Comparison of ENCODE assay signal across 9 cellular contexts in genomic region chr18:27017901-27018500, GRCh38.
A peak's percentile ranks its signal among the peaks of the same experiment; 100 is the strongest.
DNase-seq lines count a peak whose midpoint lies in the region; ATAC-seq and TF ChIP-seq lines count a peak whose summit lies in the region.
"Had no signal": no experiment of that assay in that cellular context is flagged by ENCODE, and none has a peak within 500 bp of the region (broad histone marks: within the 10 kb centered on the region; RNA-seq: fewer than 3 reads in every experiment).

No MANE protein-coding gene starts in this region.

- peaks cover 0 to 9% (median 0%) of the 10 kb centered on the region in 12 donors for H3K4me1 ChIP-seq in heart left ventricle
- H3K4me1 ChIP-seq in stomach: no peaks in the 10 kb centered on the region

- H3K9me3 ChIP-seq in heart left ventricle: no peaks in the 10 kb centered on the region
- H3K9me3 ChIP-seq in stomach: no peaks in the 10 kb centered on the region

- TF ChIP-seq CTCF in heart left ventricle (IDR thresholded peaks at IDR 0.05): peak; percentile 31 to 68 (median 56)
- TF ChIP-seq CTCF in epithelial cell of proximal tubule (conservative IDR thresholded peaks at IDR 0.05; ENCODE audit: low read depth, low read length): peak; percentile 88
- TF ChIP-seq CTCF in stomach (IDR thresholded peaks at IDR 0.05): peak in 4 of 7 experiments; percentile 22 to 35 (median 26)

- no peak for TF ChIP-seq EP300 in stomach (IDR thresholded peaks at IDR 0.05)

- intact Hi-C loops in heart left ventricle (cut with DNase I): loop anchor here in 9 of 10 donors (1.0 to 5.0 kb wide), 7 partner anchors 164 to 581 kb away; partner anchors contain the start of gene CHST9 (in 1 of the 9)
- intact Hi-C loops in left ventricle myocardium superior (cut with micrococcal nuclease): loop anchor here (2.0 to 5.0 kb wide), 2 partner anchors 169 to 281 kb away; partner anchors contain the start of gene CHST9
- intact Hi-C loops in stomach (cut with DNase I; ENCODE audit: low total_unique reads): no loop called here

- H3K4me3 ChIP-seq in heart left ventricle (no peak overlapping the region), epithelial cell of proximal tubule (ENCODE audit: low read depth, low read length) (no peak overlapping the region), stomach (no peak overlapping the region)
- H3K4me3 ChIP-seq: skin epidermis had no signal

- WGBS in heart left ventricle, 4 donors: 52 to 68% (median 65%) methylated on average over 2 of the region's 2 CpGs
- 51 to 72% (median 59%) methylated on average over 2 of the region's 2 CpGs for WGBS in stomach, 5 donors

- H3K27ac ChIP-seq in heart left ventricle (no peak overlapping the region), stomach (no peak overlapping the region)
- H3K27ac ChIP-seq: skin epidermis had no signal

- ATAC-seq in heart left ventricle: peak in 2 of 4 donors; percentile 54 to 76
- no peak for ATAC-seq in left ventricle myocardium superior
- ATAC-seq in HG02759 (IDR thresholded peaks at IDR 0.05; ENCODE audit: unreplicated experiment): no peak

- H3K36me3 ChIP-seq in heart left ventricle: no peaks in the 10 kb centered on the region
- no peaks in the 10 kb centered on the region for H3K36me3 ChIP-seq in stomach

- H3K27me3 ChIP-seq in heart left ventricle (no peaks in the 10 kb centered on the region), stomach (no peaks in the 10 kb centered on the region)

- no peak for DNase-seq in heart left ventricle
- no peak for DNase-seq in left ventricle myocardium superior
- DNase-seq in NCI-H345 treated with DMSO at 0.1 percent for 48 hours (lab: John Stamatoyannopoulos, UW; ENCODE audit: unreplicated experiment): peak; percentile 35
- DNase-seq in epithelial cell of proximal tubule (ENCODE audit: low read depth): no peak
- DNase-seq in stomach: no peak
- no peak for DNase-seq in stimulated activated naive CD4-positive, alpha-beta T cell treated with Interleukin-2 at 50 U/mL for 16 hours (lab: John Stamatoyannopoulos, UW)
- no peak for DNase-seq in epidermal melanocyte (ENCODE audit: insufficient read length, low spot score)

- TF ChIP-seq POLR2A in heart left ventricle (IDR thresholded peaks at IDR 0.05): no peak
- no peak for TF ChIP-seq POLR2A in stomach (IDR thresholded peaks at IDR 0.05)

Comparison
In these comparisons a context has a peak if more than half of its experiments do, and no peak if none do; other contexts are left out.
1. CTCF ChIP-seq: peak in every context shown above with its lines; median percentile 88 in epithelial cell of proximal tubule; 56 in heart left ventricle; 26 in stomach.